ENCODE assay signal across 8 cellular contexts in genomic region chr14:103624860-103625259, GRCh38. TPM values are rescaled to one million over a fixed set of nuclear protein-coding genes. Genes with fewer than 3 reads are reported as not detected.
A peak's percentile ranks its signal among the peaks of the same experiment; 100 is the strongest.
DNase-seq lines count a peak whose midpoint lies in the region; ATAC-seq lines count a peak whose summit lies in the region.

No MANE protein-coding gene starts in this region.

- H3K9me3 ChIP-seq in BLaER1 treated with 17β-estradiol and CSF1 and Interleukin-3, amounts not matched to agents 10 nM and 100 nM (replicated peaks in 1 of 11) = no peaks in the 10 kb centered on the region
- H3K9me3 ChIP-seq in subcutaneous abdominal adipose tissue (ENCODE audit: control insufficient read depth in 5 of 5, low read length in 5 of 5) = no peaks in the 10 kb centered on the region

- peaks cover 18% of the 10 kb centered on the region for H3K27me3 Mint-ChIP-seq in activated naive CD8-positive, alpha-beta T cell treated with anti-CD3 and anti-CD28 coated beads, Interleukin-2, amount 10 ng/mL, durations not matched to agents 7 days and 5 days

- H3K9ac ChIP-seq in BLaER1 treated with 17β-estradiol and CSF1 and Interleukin-3, amounts not matched to agents 10 nM and 100 nM = peak overlapping the region in 10 of 11 experiments; percentile 6 to 71 (median 57); a peak in 18 of 22 replicates
- peak overlapping the region in 1 of 5 donors; percentile 6 for H3K9ac ChIP-seq in subcutaneous abdominal adipose tissue (ENCODE audit: low read length in 5 of 5)

- H3K4me1 ChIP-seq in BLaER1 treated with 17β-estradiol and CSF1 and Interleukin-3, amounts not matched to agents 10 nM and 100 nM = peaks cover 43 to 60% (median 53%) of the 10 kb centered on the region in 10 experiments
- H3K4me1 ChIP-seq in subcutaneous abdominal adipose tissue (ENCODE audit: control insufficient read depth in 5 of 5, insufficient read depth in 5 of 5, low read length in 5 of 5) = peaks cover 3 to 38% (median 29%) of the 10 kb centered on the region in 5 donors

- H3K9me3 Mint-ChIP-seq in activated naive CD8-positive, alpha-beta T cell treated with anti-CD3 and anti-CD28 coated beads, Interleukin-2, amount 10 ng/mL, durations not matched to agents 7 days and 5 days = no peaks in the 10 kb centered on the region

- H3K4me2 ChIP-seq in BLaER1 treated with 17β-estradiol and CSF1 and Interleukin-3, amounts not matched to agents 10 nM and 100 nM = peak overlapping the region; percentile 78 to 99 (median 93)

- peak overlapping the region; percentile 75 for H3K4me3 Mint-ChIP-seq in activated naive CD8-positive, alpha-beta T cell treated with anti-CD3 and anti-CD28 coated beads, Interleukin-2, amount 10 ng/mL, durations not matched to agents 7 days and 5 days

- H3K4me3 ChIP-seq in BLaER1 treated with 17β-estradiol and CSF1 and Interleukin-3, amounts not matched to agents 10 nM and 100 nM = peak overlapping the region in 9 of 10 experiments; percentile 5 to 60 (median 39); a peak in 14 of 20 replicates
- no peak overlapping the region for H3K4me3 ChIP-seq in subcutaneous abdominal adipose tissue (ENCODE audit: low read depth in 1 of 5, low read length in 5 of 5)

- peak overlapping the region; percentile 77 for H3K27ac Mint-ChIP-seq in activated naive CD8-positive, alpha-beta T cell treated with anti-CD3 and anti-CD28 coated beads, Interleukin-2, amount 10 ng/mL, durations not matched to agents 7 days and 5 days

- POLR2A ChIA-PET in activated naive CD8-positive, alpha-beta T cell treated with anti-CD3 and anti-CD28 coated beads, Interleukin-2, amount 10 ng/mL, durations not matched to agents 7 days and 5 days (lab: Charles Lee) = interaction anchor here (0.7 to 1.5 kb wide), 4 partner anchors 24 to 91 kb away, joined by 3 to 6 read pairs (median 4); partner anchors contain the start of genes BAG5, COA8, XRCC3 and ZFYVE21

- ATAC-seq in activated naive CD8-positive, alpha-beta T cell treated with anti-CD3 and anti-CD28 coated beads, Interleukin-2, amount 10 ng/mL, durations not matched to agents 7 days and 5 days (ENCODE audit: low read depth) = no peak
- ATAC-seq in HG03469 (IDR thresholded peaks at IDR 0.05; ENCODE audit: unreplicated experiment) = no peak
- no peak for ATAC-seq in left lobe of liver

- H3K36me3 Mint-ChIP-seq in activated naive CD8-positive, alpha-beta T cell treated with anti-CD3 and anti-CD28 coated beads, Interleukin-2, amount 10 ng/mL, durations not matched to agents 7 days and 5 days = no peaks in the 10 kb centered on the region

- DNase-seq in M059J (ENCODE audit: low read depth) (peak; percentile 76), islet precursor cell (peak; percentile 97), NK-92 (lab: John Stamatoyannopoulos, UW; ENCODE audit: unreplicated experiment) (no peak), left lobe of liver (ENCODE audit: low spot score) (no peak)
- DNase-seq in activated naive CD8-positive, alpha-beta T cell treated with anti-CD3 and anti-CD28 coated beads, Interleukin-2, amount 10 ng/mL, durations not matched to agents 7 days and 5 days = no peak

- H3K36me3 ChIP-seq in BLaER1 treated with 17β-estradiol and CSF1 and Interleukin-3, amounts not matched to agents 10 nM and 100 nM = no peaks in the 10 kb centered on the region
- no peaks in the 10 kb centered on the region for H3K36me3 ChIP-seq in subcutaneous abdominal adipose tissue (ENCODE audit: control insufficient read depth in 5 of 5, insufficient read depth in 5 of 5, low read length in 5 of 5)

- H4K20me1 ChIP-seq in BLaER1 treated with 17β-estradiol and CSF1 and Interleukin-3, amounts not matched to agents 10 nM and 100 nM = peaks cover 1 to 21% (median 3%) of the 10 kb centered on the region in 11 experiments; a peak in 19 of 22 replicates

- H3K27ac ChIP-seq in BLaER1 treated with 17β-estradiol and CSF1 and Interleukin-3, amounts not matched to agents 10 nM and 100 nM = peak overlapping the region in 10 of 11 experiments; percentile 0 to 70 (median 62); a peak in 19 of 22 replicates
- peak overlapping the region; percentile 41 for H3K27ac ChIP-seq in subcutaneous abdominal adipose tissue (ENCODE audit: low read depth, low read length)

- peaks cover 16% of the 10 kb centered on the region for H3K4me1 Mint-ChIP-seq in activated naive CD8-positive, alpha-beta T cell treated with anti-CD3 and anti-CD28 coated beads, Interleukin-2, amount 10 ng/mL, durations not matched to agents 7 days and 5 days

- H3K27me3 ChIP-seq in BLaER1 treated with 17β-estradiol and CSF1 and Interleukin-3, amounts not matched to agents 10 nM and 100 nM = no peaks in the 10 kb centered on the region
- H3K27me3 ChIP-seq in subcutaneous abdominal adipose tissue (ENCODE audit: control insufficient read depth in 5 of 5, insufficient read depth in 4 of 5, low read length in 5 of 5) = no peaks in the 10 kb centered on the region

RNA-seq across cellular contexts. Expression of gene KLC1, which starts 4.2 kb away (rescaled TPM):
- total RNA-seq in M059J (2014; rRNA removed; shearing (Covaris generic)) = 60.9 and 101 TPM in 2 replicates
- total RNA-seq in activated naive CD8-positive, alpha-beta T cell treated with anti-CD3 and anti-CD28 coated beads, Interleukin-2, amount 10 ng/mL, durations not matched to agents 7 days and 5 days = 100 to 1,000 TPM; 197 to 200 TPM
- total RNA-seq in left lobe of liver = 56.6 TPM

Comparison
In these comparisons a context has a peak if more than half of its experiments do, and no peak if none do; other contexts are left out.
1. H3K4me3 ChIP-seq: peak in BLaER1 treated with 17β-estradiol and CSF1 and Interleukin-3, amounts not matched to agents 10 nM and 100 nM (9 of 10); none in subcutaneous abdominal adipose tissue (0 of 5).
2. DNase-seq: peak in M059J (single experiment) and islet precursor cell (single experiment); none in activated naive CD8-positive, alpha-beta T cell treated with anti-CD3 and anti-CD28 coated beads, Interleukin-2, amount 10 ng/mL, durations not matched to agents 7 days and 5 days (single experiment), NK-92 (single experiment) and left lobe of liver (single experiment).